ENCODE assay signal across 8 cellular contexts in the genomic region with DNA sequence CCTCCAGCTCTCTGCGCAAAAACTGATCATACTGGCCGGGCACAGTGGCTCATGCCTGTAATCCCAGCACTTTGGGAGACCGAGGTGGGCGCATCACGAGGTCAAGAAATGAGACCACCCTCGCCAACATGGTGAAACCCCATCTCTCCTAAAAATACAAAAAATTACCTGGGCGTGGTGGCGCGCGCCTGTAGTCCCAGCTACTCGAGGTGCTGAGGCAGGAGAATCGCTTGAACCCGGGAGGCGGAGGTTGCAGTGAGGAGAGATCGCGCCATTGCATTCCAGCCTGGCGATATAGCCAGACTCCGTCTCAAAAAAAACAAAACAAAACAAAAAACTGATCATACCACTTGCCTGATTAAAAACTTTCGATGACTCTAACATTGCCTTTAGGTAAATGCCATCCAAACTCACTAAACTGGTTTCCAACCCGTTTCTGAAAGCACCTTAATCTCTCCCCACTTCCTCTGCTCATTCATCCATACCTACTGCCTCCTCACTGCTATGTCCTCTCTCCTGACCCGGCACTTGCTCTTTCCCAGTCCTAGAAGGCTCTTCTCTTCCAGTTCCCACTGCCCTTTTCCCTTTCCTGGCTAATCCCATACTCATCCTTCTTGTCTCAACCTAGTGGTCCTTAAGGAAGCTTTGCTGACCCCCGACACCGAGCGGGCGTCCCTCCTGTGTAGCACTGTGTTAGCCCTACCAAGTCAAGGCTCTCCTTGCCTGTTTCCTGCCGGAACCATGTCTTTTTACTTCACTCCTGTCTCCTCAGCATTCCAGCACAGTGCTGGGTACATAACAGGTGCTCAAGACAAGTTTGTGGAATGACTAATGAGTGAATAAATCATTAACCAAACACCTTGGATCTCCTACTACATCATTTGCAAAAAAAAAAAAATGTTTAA. TPM values are rescaled to one million over a fixed set of nuclear protein-coding genes. Genes with fewer than 3 reads are reported as not detected.
A peak's percentile ranks its signal among the peaks of the same experiment; 100 is the strongest.
DNase-seq lines count a peak whose midpoint lies in the region; ATAC-seq and TF ChIP-seq lines count a peak whose summit lies in the region.

No MANE protein-coding gene starts in this region.

- peaks cover 0 to 10% (median 0%) of the 10 kb centered on the region in 5 donors for H3K36me3 Mint-ChIP-seq in naive thymus-derived CD4-positive, alpha-beta T cell

- H3K4me2 ChIP-seq in GM23248 (ENCODE audit: unreplicated experiment) = peak overlapping the region; percentile 79
- peak overlapping the region; percentile 84 for H3K4me2 ChIP-seq in Karpas-422 (ENCODE audit: low read depth, low read length, poor library complexity, severe bottlenecking)

- no peaks in the 10 kb centered on the region for H3K27me3 Mint-ChIP-seq in naive thymus-derived CD4-positive, alpha-beta T cell

- peaks cover 0 to 2% (median 0%) of the 10 kb centered on the region in 11 donors for H3K9me3 Mint-ChIP-seq in naive thymus-derived CD4-positive, alpha-beta T cell

- H2AFZ ChIP-seq in GM23248 (peak overlapping the region; percentile 85), Karpas-422 (ENCODE audit: low read length) (peak overlapping the region; percentile 85)

- POLR2A ChIA-PET in naive thymus-derived CD4-positive, alpha-beta T cell (lab: Charles Lee) = interaction anchor here (0.6 to 1.1 kb wide), 3 partner anchors 297 to 383 kb away, joined by 3 to 5 read pairs (median 4); no protein-coding TSS in a partner anchor
- POLR2A ChIA-PET in HEK293T (lab: Yijun Ruan, JAX) = interaction anchor here (0.6 kb wide), 1 partner anchor 1060 kb away, joined by 4 read pairs; no protein-coding TSS in a partner anchor

- H4K20me1 ChIP-seq in GM23248 (ENCODE audit: insufficient read depth) (no peaks in the 10 kb centered on the region), Karpas-422 (ENCODE audit: insufficient read depth, low read depth, low read length) (no peaks in the 10 kb centered on the region)

- in situ Hi-C loops in GM13976 (cut with MboI; ENCODE audit: low sequenced_read_pairs, unreplicated experiment) = no loop called here
- in situ Hi-C loops in GM23248 (cut with MboI) = no loop called here

- CTCF ChIA-PET in naive thymus-derived CD4-positive, alpha-beta T cell (lab: Charles Lee) = interaction anchor here (0.7 kb wide), 1 partner anchor 865 kb away, joined by 3 read pairs; no protein-coding TSS in a partner anchor
- CTCF ChIA-PET in HEK293T (lab: Yijun Ruan, JAX) = no interaction called here

- H3K9me2 ChIP-seq in GM23248 (ENCODE audit: insufficient read depth) (no peaks in the 10 kb centered on the region), Karpas-422 (replicated peaks; ENCODE audit: insufficient read depth, low read length) (no peaks in the 10 kb centered on the region)

- peaks cover 21 to 41% (median 37%) of the 10 kb centered on the region in 7 donors for H3K4me1 Mint-ChIP-seq in naive thymus-derived CD4-positive, alpha-beta T cell

- H3K27ac ChIP-seq in GM23248 = peak overlapping the region; percentile 62
- no peak overlapping the region for H3K27ac ChIP-seq in Karpas-422 (ENCODE audit: low read length)
- H3K27ac ChIP-seq in duodenal mucosa (ENCODE audit: low read depth, low read length) = peak overlapping the region; percentile 83
- H3K27ac ChIP-seq in naive thymus-derived CD4-positive, alpha-beta T cell (ENCODE audit: low read depth, low read length) = peak overlapping the region; percentile 98

- WGBS in GM23248 (ENCODE audit: low coverage in 1 of 2, low lambda C conversion rate in 2 of 2, missing lambda C conversion rate in 2 of 2), 2 experiments = 92 to 93% methylated on average over 26 of the region's 26 CpGs

- intact Hi-C loops in naive thymus-derived CD4-positive, alpha-beta T cell (cut with micrococcal nuclease) = loop anchor here (1.0 to 10.0 kb wide), 9 partner anchors 74 to 1294 kb away; a partner anchor contains a TSS

- H3K9me3 ChIP-seq in GM23248 (ENCODE audit: low read depth) (no peaks in the 10 kb centered on the region), Karpas-422 (ENCODE audit: low read length) (no peaks in the 10 kb centered on the region), duodenal mucosa (ENCODE audit: control insufficient read depth in 1 of 2, low read length in 2 of 2) (peaks cover 0 to 2% of the 10 kb centered on the region in 2 donors)
- no peaks in the 10 kb centered on the region for H3K9me3 ChIP-seq in naive thymus-derived CD4-positive, alpha-beta T cell (ENCODE audit: control insufficient read depth in 2 of 3, low read length in 3 of 3)

- H3K27me3 ChIP-seq in GM23248 (replicated peaks; ENCODE audit: insufficient read depth) (no peaks in the 10 kb centered on the region), Karpas-422 (ENCODE audit: low read length) (no peaks in the 10 kb centered on the region), duodenal mucosa (ENCODE audit: control insufficient read depth in 1 of 2, insufficient read depth in 2 of 2, low read length in 2 of 2) (no peaks in the 10 kb centered on the region)
- H3K27me3 ChIP-seq in naive thymus-derived CD4-positive, alpha-beta T cell (ENCODE audit: control insufficient read depth in 2 of 2, insufficient read depth in 2 of 2, low read length in 2 of 2) = no peaks in the 10 kb centered on the region

- H3K4me1 ChIP-seq in GM23248 (ENCODE audit: insufficient read depth) (peaks cover 28% of the 10 kb centered on the region), Karpas-422 (ENCODE audit: low read length) (peaks cover 28% of the 10 kb centered on the region), duodenal mucosa (ENCODE audit: control insufficient read depth in 1 of 2, insufficient read depth in 2 of 2, low read length in 2 of 2) (peaks cover 15 to 32% of the 10 kb centered on the region in 2 donors)
- peaks cover 27 to 29% of the 10 kb centered on the region in 2 donors for H3K4me1 ChIP-seq in naive thymus-derived CD4-positive, alpha-beta T cell (ENCODE audit: control insufficient read depth in 2 of 2, insufficient read depth in 2 of 2, low read length in 2 of 2)

- TF ChIP-seq CTCF in GM13976 (IDR thresholded peaks at IDR 0.05; ENCODE audit: borderline replicate concordance, control extremely low read depth, extremely low read depth, insufficient read depth, missing control alignments) = no peak

- ATAC-seq in naive thymus-derived CD4-positive, alpha-beta T cell = no peak

- H3K4me3 ChIP-seq in GM23248 (peak overlapping the region; percentile 76), Karpas-422 (ENCODE audit: low read length) (peak overlapping the region; percentile 88), duodenal mucosa (ENCODE audit: low read depth in 1 of 2, low read length in 2 of 2) (peak overlapping the region; percentile 77 to 85)
- peak overlapping the region; percentile 77 for H3K4me3 ChIP-seq in naive thymus-derived CD4-positive, alpha-beta T cell (ENCODE audit: low read length)

- DNase-seq in GM13976 (ENCODE audit: low spot score) (peak; percentile 24), GM23248 (peak; percentile 2), Karpas-422 (no peak), HEK293T (ENCODE audit: extremely low spot score) (no peak), retina (no peak), middle frontal gyrus (ENCODE audit: extremely low spot score, low spot score) (no peak)
- DNase-seq in naive thymus-derived CD4-positive, alpha-beta T cell = no peak

- H3K4me3 Mint-ChIP-seq in naive thymus-derived CD4-positive, alpha-beta T cell = no peak overlapping the region

- H3K79me2 ChIP-seq in GM23248 (ENCODE audit: insufficient read depth) = peaks cover 35% of the 10 kb centered on the region
- H3K79me2 ChIP-seq in Karpas-422 (ENCODE audit: low read length) = peaks cover 39% of the 10 kb centered on the region

- peak overlapping the region; percentile 87 for H3K9ac ChIP-seq in GM23248
- peak overlapping the region; percentile 91 for H3K9ac ChIP-seq in Karpas-422 (ENCODE audit: low read length)
- peak overlapping the region; percentile 78 to 86 for H3K9ac ChIP-seq in duodenal mucosa (ENCODE audit: low read depth in 1 of 2, low read length in 2 of 2)

- peaks cover 38% of the 10 kb centered on the region for H3F3A ChIP-seq in GM23248 (ENCODE audit: insufficient read depth)

- no peaks in the 10 kb centered on the region for H3K36me3 ChIP-seq in GM23248 (ENCODE audit: low read depth)
- H3K36me3 ChIP-seq in Karpas-422 (ENCODE audit: insufficient read depth, low read length) = peaks cover 16% of the 10 kb centered on the region; the same call in 1 of the 2 replicates
- H3K36me3 ChIP-seq in duodenal mucosa (ENCODE audit: control insufficient read depth in 1 of 2, insufficient read depth in 2 of 2, low read length in 2 of 2) = no peaks in the 10 kb centered on the region
- no peaks in the 10 kb centered on the region for H3K36me3 ChIP-seq in naive thymus-derived CD4-positive, alpha-beta T cell (ENCODE audit: control insufficient read depth in 2 of 3, insufficient read depth in 3 of 3, low read length in 3 of 3)

- H3K27ac Mint-ChIP-seq in naive thymus-derived CD4-positive, alpha-beta T cell = no peak overlapping the region

TF ChIP-seq in HEK293T, 16 proteins besides CTCF, POLR2A, EP300 and RAD21:
- TF ChIP-seq TARDBP (IDR thresholded peaks at IDR 0.05) (no peak), SP1 (IDR thresholded peaks at IDR 0.05) (no peak), FOXA1 (IDR thresholded peaks at IDR 0.05) (no peak), FOXK2 (IDR thresholded peaks at IDR 0.05) (no peak), ZNF384 (IDR thresholded peaks at IDR 0.05) (no peak), LEF1 (IDR thresholded peaks at IDR 0.05; ENCODE audit: borderline replicate concordance) (no peak), CTBP1 (IDR thresholded peaks at IDR 0.05; ENCODE audit: borderline replicate concordance) (no peak)

RNA-seq across cellular contexts. Expression of a gene that starts 0.7 kb away (rescaled TPM):
- 29.7 and 47.8 TPM in 2 replicates for total RNA-seq in GM23248 (2014; rRNA removed; shearing (Covaris generic))
- 12.4 and 13.3 TPM in 2 replicates for polyA plus RNA-seq in GM23248 (2016; fragmentation: Nextera tagmentation; extraction: Ambion mirVana)
- total RNA-seq in Karpas-422 (2014; rRNA removed; shearing (Covaris generic); ENCODE audit: low replicate concordance) = 89.1 and 105 TPM in 2 replicates
- total RNA-seq in naive thymus-derived CD4-positive, alpha-beta T cell = 10 to 100 TPM; 24.3 to 31.7 (median 28.7) TPM
- polyA plus RNA-seq in naive thymus-derived CD4-positive, alpha-beta T cell = 10 to 100 TPM; 15.6 to 21.6 TPM

RNA-seq across cellular contexts. Expression of a gene that starts 30.3 kb away (rescaled TPM):
- total RNA-seq in GM23248 (2014; rRNA removed; shearing (Covaris generic)) = not detected in 2 replicates
- polyA plus RNA-seq in GM23248 (2016; fragmentation: Nextera tagmentation; extraction: Ambion mirVana) = not detected in 2 replicates
- 0.69 TPM in 1 of 2 replicates, not detected in the other for total RNA-seq in Karpas-422 (2014; rRNA removed; shearing (Covaris generic); ENCODE audit: low replicate concordance)
- total RNA-seq in naive thymus-derived CD4-positive, alpha-beta T cell = under 1 TPM in 4 of 5 experiments, not detected in 1; 0.24 to 0.49 (median 0.41) TPM
- under 1 TPM in 1 of 2 donors, not detected in 1; 0.12 TPM for polyA plus RNA-seq in naive thymus-derived CD4-positive, alpha-beta T cell

Comparison
In these comparisons a context has a peak if more than half of its experiments do, and no peak if none do; other contexts are left out.
1. DNase-seq: peak in GM13976 (single experiment) and GM23248 (single experiment); none in Karpas-422 (single experiment), naive thymus-derived CD4-positive, alpha-beta T cell (0 of 9), HEK293T (single experiment), retina (single experiment) and middle frontal gyrus (single experiment).
2. Peak in every context shown above with its lines, with median percentiles within 50 percentile points of each other: H3K4me3 ChIP-seq and H3K9ac ChIP-seq.